Comparison of ENCODE assay signal across 17 cellular contexts in the genomic region with DNA sequence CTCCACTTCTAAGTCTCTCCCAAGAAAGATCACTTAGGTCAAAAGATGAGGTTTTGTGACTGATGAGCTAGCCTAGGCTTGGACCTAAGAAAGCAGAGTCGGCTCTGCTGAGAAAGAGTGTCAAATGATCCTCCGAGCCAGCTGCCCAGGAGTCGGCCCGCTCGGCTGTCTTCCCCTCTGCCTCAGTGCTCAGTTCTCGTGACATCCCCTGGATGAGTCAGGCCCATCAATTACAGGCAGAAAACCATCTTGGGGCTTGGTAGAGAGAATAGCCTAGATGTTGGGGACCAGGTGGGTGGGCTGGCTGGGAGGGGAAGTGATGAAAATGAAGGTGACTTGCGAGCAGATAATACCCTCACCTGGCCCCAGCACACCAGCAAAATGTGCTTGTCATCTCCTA.
DNase-seq lines count a peak whose midpoint lies in the region; ATAC-seq and TF ChIP-seq lines count a peak whose summit lies in the region.
"Had no signal": no experiment of that assay in that cellular context is flagged by ENCODE, and none has a peak within 500 bp of the region (broad histone marks: within the 10 kb centered on the region; RNA-seq: fewer than 3 reads in every experiment).

No MANE protein-coding gene starts in this region.

- H3K4me3 ChIP-seq in fibroblast of lung (replicated peaks in 1 of 4; ENCODE audit: control extremely low read depth in 1 of 4, insufficient read depth in 1 of 4, low read depth in 3 of 4, low read length in 4 of 4): no peak overlapping the region
- H3K4me3 ChIP-seq in skin epidermis: no peak overlapping the region
- H3K4me3 ChIP-seq in MM.1S (ENCODE audit: low read length): no peak overlapping the region
- H3K4me3 ChIP-seq: prostate gland, transverse colon had no signal

- no peak overlapping the region for H3K4me2 ChIP-seq in fibroblast of lung (ENCODE audit: extremely low read depth, insufficient read depth, low read length)
- no peak overlapping the region for H3K4me2 ChIP-seq in MM.1S (ENCODE audit: low read depth, low read length)

- no peak overlapping the region for H2AFZ ChIP-seq in fibroblast of lung (ENCODE audit: low read length)
- no peak overlapping the region for H2AFZ ChIP-seq in MM.1S (ENCODE audit: low read length)

- CTCF ChIA-PET in RWPE1 (lab: Yijun Ruan, JAX): no interaction called here

- H4K20me1 ChIP-seq in fibroblast of lung (ENCODE audit: control insufficient read depth, extremely low read depth, insufficient read depth, low read length) (no peaks in the 10 kb centered on the region), MM.1S (ENCODE audit: insufficient read depth, low read length) (0 out of 2 replicates have a peak, but pooled peaks cover 2% of the 10 kb centered on the region)

- peaks cover 21% of the 10 kb centered on the region for H3K79me2 ChIP-seq in fibroblast of lung (ENCODE audit: control insufficient read depth, insufficient read depth, low read length)
- H3K79me2 ChIP-seq in MM.1S (ENCODE audit: low read length): peaks cover 9% of the 10 kb centered on the region; the same call in 1 of the 2 replicates

- H3K27me3 ChIP-seq in fibroblast of lung (ENCODE audit: control insufficient read depth, insufficient read depth, low read length): no peaks in the 10 kb centered on the region
- no peaks in the 10 kb centered on the region for H3K27me3 ChIP-seq in MM.1S (replicated peaks; ENCODE audit: insufficient read depth, low read length)
- H3K27me3 ChIP-seq: transverse colon had no signal

- H3K27ac ChIP-seq in RWPE1 (peak overlapping the region; percentile 18), fibroblast of lung (ENCODE audit: insufficient read depth, low read length) (peak overlapping the region; percentile 38), skin epidermis (peak overlapping the region in 19 of 21 experiments; percentile 13 to 86 (median 64)), MM.1S (ENCODE audit: low read length) (no peak overlapping the region)

- ATAC-seq in GM18870 (IDR thresholded peaks at IDR 0.05; ENCODE audit: unreplicated experiment): no peak
- ATAC-seq in HG02938 (IDR thresholded peaks at IDR 0.05; ENCODE audit: unreplicated experiment): no peak

- H3K4me1 ChIP-seq in fibroblast of lung (ENCODE audit: control insufficient read depth, extremely low read depth, insufficient read depth, low read length): peaks cover 11% of the 10 kb centered on the region
- no peaks in the 10 kb centered on the region for H3K4me1 ChIP-seq in MM.1S (ENCODE audit: low read length)

- no peaks in the 10 kb centered on the region for H3F3A ChIP-seq in MM.1S (ENCODE audit: insufficient read depth, low read length)

- H3K36me3 ChIP-seq in fibroblast of lung (ENCODE audit: control insufficient read depth, insufficient read depth, low read length) (peaks cover 15% of the 10 kb centered on the region), MM.1S (replicated peaks; ENCODE audit: insufficient read depth, low read length) (0 out of 2 replicates have a peak, but pooled peaks cover 2% of the 10 kb centered on the region)

- no peak for TF ChIP-seq CTCF in RWPE1 (conservative IDR thresholded peaks at IDR 0.05; ENCODE audit: low read depth)
- TF ChIP-seq CTCF in fibroblast of lung (conservative IDR thresholded peaks at IDR 0.05 in 1 of 2, IDR thresholded peaks at IDR 0.05 in 1 of 2; ENCODE audit: low read depth in 1 of 2, low read length in 2 of 2): no peak
- TF ChIP-seq CTCF in MM.1S (IDR thresholded peaks at IDR 0.05; ENCODE audit: low read length): no peak

- no peaks in the 10 kb centered on the region for H3K9me3 ChIP-seq in fibroblast of lung (ENCODE audit: control insufficient read depth, insufficient read depth, low read depth, low read length)
- H3K9me3 ChIP-seq in MM.1S (replicated peaks; ENCODE audit: insufficient read depth, low read length): no peaks in the 10 kb centered on the region
- H3K9me3 ChIP-seq: prostate gland, transverse colon had no signal

- POLR2A ChIA-PET in RWPE1 (lab: Yijun Ruan, JAX; ENCODE audit: low non-redundant PET): no interaction called here

- H3K9me2 ChIP-seq in MM.1S (replicated peaks; ENCODE audit: insufficient read depth, low read length): no peaks in the 10 kb centered on the region

- no peak overlapping the region for H3K9ac ChIP-seq in fibroblast of lung (ENCODE audit: insufficient read depth, low read length)
- H3K9ac ChIP-seq in MM.1S (ENCODE audit: low read length): no peak overlapping the region

- DNase-seq in AG20443 (ENCODE audit: low spot score) (peak; percentile 74), RWPE1 (ENCODE audit: low spot score) (no peak), fibroblast of lung (ENCODE audit: low read depth in 2 of 2) (no peak), MM.1S (no peak), NCI-H146 treated with DMSO at 0.1 percent for 48 hours (lab: John Stamatoyannopoulos, UW; ENCODE audit: unreplicated experiment) (no peak)
- DNase-seq: activated CD4-positive, CD25-positive, alpha-beta regulatory T cell; activated CD8-positive, alpha-beta memory T cell treated with anti-CD3 and anti-CD28 coated beads for 24 hours; effector CD8-positive, alpha-beta T cell; hippocampal formation; KG1; NCI-H1092 treated with DMSO at 0.1 percent for 48 hours; OCI-M1; transverse colon had no signal
